ENCODE assay signal across 23 cellular contexts in the genomic region with DNA sequence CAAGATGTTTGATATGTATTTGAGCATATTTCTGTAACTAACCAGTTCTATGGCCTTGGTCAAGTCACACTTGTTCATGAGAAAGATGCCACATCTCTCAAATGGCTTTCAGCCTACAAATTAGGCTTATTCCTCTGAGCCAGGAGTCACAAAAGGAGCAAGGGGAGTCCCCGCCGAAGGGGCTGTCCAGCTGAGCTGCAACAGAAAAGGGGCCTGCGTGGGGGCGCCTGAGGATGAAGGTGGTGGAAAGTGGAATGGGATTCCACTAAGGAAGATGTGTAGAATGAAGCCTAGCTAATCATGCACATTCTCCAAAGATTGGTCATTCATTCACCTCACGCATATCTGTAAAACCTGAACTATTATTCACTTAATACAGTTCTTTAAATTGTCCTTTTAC. TPM values are rescaled to one million over a fixed set of nuclear protein-coding genes. Genes with fewer than 3 reads are reported as not detected.
DNase-seq lines count a peak whose midpoint lies in the region; ATAC-seq lines count a peak whose summit lies in the region.
"Had no signal": no experiment of that assay in that cellular context is flagged by ENCODE, and none has a peak within 500 bp of the region (broad histone marks: within the 10 kb centered on the region; RNA-seq: fewer than 3 reads in every experiment).

No MANE protein-coding gene starts in this region.

- no peak overlapping the region for H3K27ac Mint-ChIP-seq in activated CD8-positive, alpha-beta memory T cell treated with anti-CD3 and anti-CD28 coated beads, Interleukin-2, amount 10 ng/mL, durations not matched to agents 7 days and 5 days
- no peak overlapping the region for H3K27ac Mint-ChIP-seq in activated naive CD4-positive, alpha-beta T cell treated with anti-CD3 and anti-CD28 coated beads for 36 hours
- H3K27ac Mint-ChIP-seq: CD14-positive monocyte; CD4-positive, alpha-beta memory T cell; CD4-positive, CD25-positive, alpha-beta regulatory T cell; CD8-positive, alpha-beta memory T cell had no signal

- intact Hi-C loops in activated naive CD4-positive, alpha-beta T cell treated with anti-CD3 and anti-CD28 coated beads for 36 hours (cut with micrococcal nuclease) = no loop called here

- ATAC-seq in activated CD8-positive, alpha-beta memory T cell treated with anti-CD3 and anti-CD28 coated beads, Interleukin-2, amount 10 ng/mL, durations not matched to agents 7 days and 5 days = no peak
- ATAC-seq in HG02798 (IDR thresholded peaks at IDR 0.05; ENCODE audit: poor library complexity, unreplicated experiment) = no peak
- ATAC-seq: GM12878 had no signal

- peaks cover 41% of the 10 kb centered on the region for H3K27me3 Mint-ChIP-seq in activated CD8-positive, alpha-beta memory T cell treated with anti-CD3 and anti-CD28 coated beads, Interleukin-2, amount 10 ng/mL, durations not matched to agents 7 days and 5 days
- peaks cover 9% of the 10 kb centered on the region for H3K27me3 Mint-ChIP-seq in activated naive CD4-positive, alpha-beta T cell treated with anti-CD3 and anti-CD28 coated beads for 36 hours (ENCODE audit: low read depth)

- H3K36me3 Mint-ChIP-seq in activated CD8-positive, alpha-beta memory T cell treated with anti-CD3 and anti-CD28 coated beads, Interleukin-2, amount 10 ng/mL, durations not matched to agents 7 days and 5 days = no peaks in the 10 kb centered on the region
- H3K36me3 Mint-ChIP-seq in activated naive CD4-positive, alpha-beta T cell treated with anti-CD3 and anti-CD28 coated beads for 36 hours (ENCODE audit: low read depth) = no peaks in the 10 kb centered on the region
- H3K36me3 Mint-ChIP-seq: CD14-positive monocyte; CD4-positive, alpha-beta memory T cell; CD4-positive, CD25-positive, alpha-beta regulatory T cell; CD8-positive, alpha-beta memory T cell had no signal

- no peaks in the 10 kb centered on the region for H3K9me3 Mint-ChIP-seq in activated CD8-positive, alpha-beta memory T cell treated with anti-CD3 and anti-CD28 coated beads, Interleukin-2, amount 10 ng/mL, durations not matched to agents 7 days and 5 days (ENCODE audit: low read depth)
- H3K9me3 Mint-ChIP-seq in activated naive CD4-positive, alpha-beta T cell treated with anti-CD3 and anti-CD28 coated beads for 36 hours = no peaks in the 10 kb centered on the region

- H3K4me3 Mint-ChIP-seq in activated CD8-positive, alpha-beta memory T cell treated with anti-CD3 and anti-CD28 coated beads, Interleukin-2, amount 10 ng/mL, durations not matched to agents 7 days and 5 days = no peak overlapping the region
- H3K4me3 Mint-ChIP-seq in activated naive CD4-positive, alpha-beta T cell treated with anti-CD3 and anti-CD28 coated beads for 36 hours = no peak overlapping the region
- H3K4me3 Mint-ChIP-seq: CD14-positive monocyte; CD4-positive, alpha-beta memory T cell; CD4-positive, CD25-positive, alpha-beta regulatory T cell; CD8-positive, alpha-beta memory T cell had no signal

- no peaks in the 10 kb centered on the region for H3K4me1 Mint-ChIP-seq in activated CD8-positive, alpha-beta memory T cell treated with anti-CD3 and anti-CD28 coated beads, Interleukin-2, amount 10 ng/mL, durations not matched to agents 7 days and 5 days
- no peaks in the 10 kb centered on the region for H3K4me1 Mint-ChIP-seq in activated naive CD4-positive, alpha-beta T cell treated with anti-CD3 and anti-CD28 coated beads for 36 hours (ENCODE audit: low read depth)
- H3K4me1 Mint-ChIP-seq: CD14-positive monocyte; CD4-positive, CD25-positive, alpha-beta regulatory T cell; CD8-positive, alpha-beta memory T cell had no signal

- DNase-seq in activated CD8-positive, alpha-beta memory T cell treated with anti-CD3 and anti-CD28 coated beads, Interleukin-2, amount 10 ng/mL, durations not matched to agents 7 days and 5 days = peak; percentile 33
- DNase-seq in activated CD8-positive, alpha-beta memory T cell treated with anti-CD3 and anti-CD28 coated beads, Interleukin-2, amount 50 U/mL, for 4 hours = no peak
- DNase-seq in mesenteric fat pad (ENCODE audit: low spot score) = peak; percentile 62
- DNase-seq in activated naive CD4-positive, alpha-beta T cell treated with anti-CD3 and anti-CD28 coated beads for 36 hours = no peak
- DNase-seq: 8988T; ACHN; BE2C; C1 segment of cervical spinal cord; CD4-positive, alpha-beta memory T cell; CD4-positive, CD25-positive, alpha-beta regulatory T cell; CD8-positive, alpha-beta memory T cell; COR-L47; DMS 273 treated with DMSO at 0.1 percent for 48 hours; DMS153; DMS53; DMS79; DND-41; EL; GDM1 had no signal

- CTCF ChIA-PET in activated CD8-positive, alpha-beta memory T cell treated with anti-CD3 and anti-CD28 coated beads, Interleukin-2, amount 10 ng/mL, durations not matched to agents 7 days and 5 days (lab: Charles Lee) = no interaction called here
- CTCF ChIA-PET in activated naive CD4-positive, alpha-beta T cell treated with anti-CD3 and anti-CD28 coated beads for 36 hours (lab: Charles Lee) = no interaction called here

RNA-seq across cellular contexts. Expression of gene ALDH1L1, which starts 19.1 kb away (rescaled TPM):
- not detected for total RNA-seq in activated CD8-positive, alpha-beta memory T cell treated with anti-CD3 and anti-CD28 coated beads, Interleukin-2, amount 10 ng/mL, durations not matched to agents 7 days and 5 days
- total RNA-seq in mesenteric fat pad = 105 TPM
- total RNA-seq in activated naive CD4-positive, alpha-beta T cell treated with anti-CD3 and anti-CD28 coated beads for 36 hours = not detected
- total RNA-seq: CD4-positive, alpha-beta memory T cell; CD4-positive, CD25-positive, alpha-beta regulatory T cell; CD8-positive, alpha-beta memory T cell; G401 had no signal

Comparison
In these comparisons a context has a peak if more than half of its experiments do, and no peak if none do; other contexts are left out.
1. DNase-seq: peak in activated CD8-positive, alpha-beta memory T cell treated with anti-CD3 and anti-CD28 coated beads, Interleukin-2, amount 10 ng/mL, durations not matched to agents 7 days and 5 days (single experiment) and mesenteric fat pad (single experiment); none in activated CD8-positive, alpha-beta memory T cell treated with anti-CD3 and anti-CD28 coated beads, Interleukin-2, amount 50 U/mL, for 4 hours (single experiment) and activated naive CD4-positive, alpha-beta T cell treated with anti-CD3 and anti-CD28 coated beads for 36 hours (single experiment).
2. RNA of gene ALDH1L1, which starts 19.1 kb away (total RNA-seq): 105 TPM in mesenteric fat pad (single experiment); not detected in activated naive CD4-positive, alpha-beta T cell treated with anti-CD3 and anti-CD28 coated beads for 36 hours and not detected in activated CD8-positive, alpha-beta memory T cell treated with anti-CD3 and anti-CD28 coated beads, Interleukin-2, amount 10 ng/mL, durations not matched to agents 7 days and 5 days; every median in the first group is over 100 times any median in the second.